ENCODE assay signal across 11 cellular contexts in the genomic region with DNA sequence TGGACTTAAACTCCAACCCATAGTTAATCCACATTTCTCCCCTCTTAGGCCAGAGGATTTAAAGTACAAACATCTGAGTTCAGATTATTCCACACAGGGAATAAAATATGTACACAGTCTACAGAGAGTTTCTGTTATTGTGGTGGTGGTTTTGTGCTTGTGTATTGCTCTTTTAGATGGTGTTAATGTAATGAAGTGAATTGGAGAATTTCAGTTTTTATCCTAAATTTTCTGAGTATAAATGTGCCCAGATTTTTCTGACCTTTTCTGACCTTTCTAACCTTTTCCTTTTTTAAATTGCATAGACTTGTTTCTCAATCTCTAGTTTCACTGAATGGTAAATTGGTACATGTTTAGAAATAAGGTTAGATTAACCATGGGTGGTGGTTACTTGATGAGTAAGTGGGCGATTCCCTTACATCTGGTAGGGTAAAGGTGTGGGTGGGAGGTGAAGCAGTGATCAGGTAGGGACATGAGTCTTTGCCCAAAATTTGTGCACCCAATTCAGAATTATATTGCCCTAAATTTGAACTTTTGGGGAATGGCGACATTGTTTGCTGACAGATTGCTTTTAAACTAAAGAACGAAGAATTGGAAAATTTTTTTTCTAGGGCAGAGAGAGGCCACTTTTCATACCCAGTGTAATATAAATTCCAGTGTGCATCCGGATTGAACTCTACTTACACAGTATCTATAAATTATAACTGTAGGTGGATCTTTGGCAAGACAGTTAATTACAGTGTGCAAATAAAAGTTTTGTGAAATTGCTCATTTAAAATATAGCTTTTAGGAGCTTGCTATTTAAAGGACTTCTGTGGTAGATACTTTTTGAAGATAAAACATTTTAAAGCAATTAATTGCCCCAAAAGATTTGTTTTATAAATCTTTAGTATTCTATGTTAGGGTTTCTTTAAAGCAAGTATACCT.
DNase-seq lines count a peak whose midpoint lies in the region; ATAC-seq, FAIRE-seq and TF ChIP-seq lines count a peak whose summit lies in the region.
"Had no signal": no experiment of that assay in that cellular context is flagged by ENCODE, and none has a peak within 500 bp of the region (broad histone marks: within the 10 kb centered on the region; RNA-seq: fewer than 3 reads in every experiment).

No MANE protein-coding gene starts in this region.

- no peak overlapping the region for H3K4me3 ChIP-seq in liver (ENCODE audit: low read depth in 1 of 3, low read length in 3 of 3)
- H3K4me3 ChIP-seq in HepG2 (replicated peaks in 1 of 3; ENCODE audit: insufficient read depth in 1 of 3, low read depth in 2 of 3, low read length in 3 of 3): no peak overlapping the region
- H3K4me3 ChIP-seq in keratinocyte (ENCODE audit: control insufficient read depth in 2 of 3, extremely low read depth in 1 of 3, insufficient read depth in 2 of 3, low read depth in 1 of 3, low read length in 3 of 3): peak overlapping the region in 1 of 3 experiments; percentile 44
- H3K4me3 ChIP-seq in upper lobe of right lung: peak overlapping the region; percentile 23
- H3K4me3 ChIP-seq in MM.1S (ENCODE audit: low read length): no peak overlapping the region

- H3K36me3 ChIP-seq in liver (ENCODE audit: control insufficient read depth in 4 of 4, insufficient read depth in 3 of 4, low read depth in 1 of 4, low read length in 3 of 4) (no peaks in the 10 kb centered on the region), HepG2 (replicated peaks in 1 of 2; ENCODE audit: control insufficient read depth in 1 of 2, insufficient read depth in 2 of 2, low read length in 2 of 2) (no peaks in the 10 kb centered on the region), keratinocyte (ENCODE audit: control insufficient read depth in 2 of 2, extremely low read depth in 1 of 2, insufficient read depth in 2 of 2, low read length in 2 of 2) (no peaks in the 10 kb centered on the region), upper lobe of right lung (no peaks in the 10 kb centered on the region), MM.1S (replicated peaks; ENCODE audit: insufficient read depth, low read length) (no peaks in the 10 kb centered on the region)

- FAIRE-seq in HepG2 (lab: Jason Lieb, UNC) (no peak), keratinocyte (lab: Jason Lieb, UNC) (peak; percentile 17)

- H3K4me1 ChIP-seq in liver (ENCODE audit: control insufficient read depth in 4 of 4, insufficient read depth in 4 of 4, low read length in 3 of 4) (peaks cover 2 to 28% (median 9%) of the 10 kb centered on the region in 4 donors), HepG2 (ENCODE audit: insufficient read depth, low read length) (no peaks in the 10 kb centered on the region), keratinocyte (ENCODE audit: control insufficient read depth, extremely low read depth, insufficient read depth, low read length) (peaks cover 44% of the 10 kb centered on the region), upper lobe of right lung (peaks cover 20% of the 10 kb centered on the region), MM.1S (ENCODE audit: low read length) (peaks cover 15% of the 10 kb centered on the region)

- no peaks in the 10 kb centered on the region for H3K9me3 Mint-ChIP-seq in activated naive CD8-positive, alpha-beta T cell treated with anti-CD3 and anti-CD28 coated beads, Interleukin-2, amount 10 ng/mL, durations not matched to agents 7 days and 5 days

- H3F3A ChIP-seq in MM.1S (ENCODE audit: insufficient read depth, low read length): no peaks in the 10 kb centered on the region

- in situ Hi-C loops in HepG2 (cut with HindIII; ENCODE audit: extremely low pct_ligation_motif_present, low pct_unique_long_range_greater_than_20kb): no loop called here

- 70% methylated on average over 4 of the region's 4 CpGs for WGBS in liver
- 97% methylated on average over 4 of the region's 4 CpGs for WGBS in HepG2 (ENCODE audit: low lambda C conversion rate)

- ATAC-seq in HepG2 (no peak), upper lobe of right lung (no peak)
- ATAC-seq in activated naive CD8-positive, alpha-beta T cell treated with anti-CD3 and anti-CD28 coated beads, Interleukin-2, amount 10 ng/mL, durations not matched to agents 7 days and 5 days (ENCODE audit: low read depth): no peak

- H3K9ac ChIP-seq in liver (ENCODE audit: low read depth in 1 of 2, low read length in 2 of 2) (peak overlapping the region in 1 of 2 donors; percentile 12), HepG2 (ENCODE audit: insufficient read depth, low read depth, low read length) (no peak overlapping the region), keratinocyte (ENCODE audit: control insufficient read depth, extremely low read depth, insufficient read depth, low read length) (peak overlapping the region; percentile 61), MM.1S (ENCODE audit: low read length) (no peak overlapping the region)

- no peak for TF ChIP-seq POLR2A in HepG2 (IDR thresholded peaks at IDR 0.05; ENCODE audit: insufficient read depth in 1 of 2, low read depth in 2 of 2, low read length in 2 of 2)

- CTCF ChIA-PET in HepG2 (lab: Yijun Ruan, JAX; ENCODE audit: low intra/inter-chr PET ratio, low total read pairs) (no interaction called here), RWPE1 (lab: Yijun Ruan, JAX) (no interaction called here)

- no peaks in the 10 kb centered on the region for H3K27me3 ChIP-seq in liver (ENCODE audit: control insufficient read depth in 4 of 4, insufficient read depth in 4 of 4, low read length in 3 of 4)
- H3K27me3 ChIP-seq in HepG2 (ENCODE audit: control insufficient read depth in 1 of 2, insufficient read depth in 2 of 2, low read length in 2 of 2): no peaks in the 10 kb centered on the region
- no peaks in the 10 kb centered on the region for H3K27me3 ChIP-seq in keratinocyte (ENCODE audit: control insufficient read depth, extremely low read depth, insufficient read depth, low read length)
- no peaks in the 10 kb centered on the region for H3K27me3 ChIP-seq in upper lobe of right lung
- H3K27me3 ChIP-seq in MM.1S (replicated peaks; ENCODE audit: insufficient read depth, low read length): no peaks in the 10 kb centered on the region

- peak overlapping the region in 1 of 2 donors; percentile 10 for H3K27ac ChIP-seq in liver (ENCODE audit: low read depth in 1 of 2, low read length in 2 of 2)
- H3K27ac ChIP-seq in HepG2 (ENCODE audit: extremely low read length, insufficient read depth, low read length): no peak overlapping the region
- H3K27ac ChIP-seq in keratinocyte (ENCODE audit: control insufficient read depth, insufficient read depth, low read length): peak overlapping the region; percentile 39
- no peak overlapping the region for H3K27ac ChIP-seq in upper lobe of right lung
- H3K27ac ChIP-seq in MM.1S (ENCODE audit: low read length): no peak overlapping the region
- no peak overlapping the region for H3K27ac ChIP-seq in RWPE1

- intact Hi-C loops in HepG2 (cut with micrococcal nuclease; ENCODE audit: unreplicated experiment) (no loop called here), upper lobe of right lung (cut with DNase I) (no loop called here)

- no peak for DNase-seq in HepG2 (ENCODE audit: low spot score)
- DNase-seq in activated naive CD8-positive, alpha-beta T cell treated with anti-CD3 and anti-CD28 coated beads, Interleukin-2, amount 10 ng/mL, durations not matched to agents 7 days and 5 days: no peak
- DNase-seq in keratinocyte (ENCODE audit: low read depth, low spot score): no peak
- DNase-seq in upper lobe of right lung: no peak
- no peak for DNase-seq in AML-193 (lab: John Stamatoyannopoulos, UW)
- no peak for DNase-seq in MM.1S
- DNase-seq in RWPE1 (ENCODE audit: low spot score): no peak
- DNase-seq: activated CD4-positive, alpha-beta T cell treated with anti-CD3 and anti-CD28 coated beads for 1 hour; activated effector memory CD4-positive, alpha-beta T cell treated with Interleukin-2 at 50 U/mL for 16 hours; central memory CD4-positive, alpha-beta T cell had no signal

- TF ChIP-seq RAD21 in liver (IDR thresholded peaks at IDR 0.05): no peak
- no peak for TF ChIP-seq RAD21 in HepG2 (CRISPR knock-in tag; IDR thresholded peaks at IDR 0.05)

- no TSS peak for BruUV-seq in HepG2 (replicated peaks; lab: Mats Ljungman, UMichigan)

- TF ChIP-seq CTCF in liver (IDR thresholded peaks at IDR 0.05; ENCODE audit: low read depth, low read length, missing input control) (no peak), HepG2 (CRISPR knock-in tag; IDR thresholded peaks at IDR 0.05) (no peak), keratinocyte (optimal IDR thresholded peaks at IDR 0.05 in 1 of 3, IDR thresholded peaks at IDR 0.05 in 1 of 3, conservative IDR thresholded peaks at IDR 0.05 in 1 of 3; ENCODE audit: extremely low read depth in 1 of 3, insufficient read depth in 2 of 3, low read length in 3 of 3) (no peak), upper lobe of right lung (IDR thresholded peaks at IDR 0.05) (no peak), MM.1S (IDR thresholded peaks at IDR 0.05; ENCODE audit: low read length) (no peak), RWPE1 (conservative IDR thresholded peaks at IDR 0.05; ENCODE audit: low read depth) (no peak)

- no peaks in the 10 kb centered on the region for H3K9me1 ChIP-seq in keratinocyte (ENCODE audit: control insufficient read depth, extremely low read depth, insufficient read depth, low read length)

- dilution Hi-C loops in keratinocyte (cut with MboI; ENCODE audit: extremely low pct_ligation_motif_present, low sequenced_read_pairs): no loop called here

- H3K79me2 ChIP-seq in HepG2 (ENCODE audit: insufficient read depth, low read length) (no peaks in the 10 kb centered on the region), keratinocyte (ENCODE audit: control insufficient read depth, insufficient read depth, low read length) (peaks cover 4% of the 10 kb centered on the region), MM.1S (ENCODE audit: low read length) (peaks cover 33% of the 10 kb centered on the region)

- H3K9me3 ChIP-seq in liver (ENCODE audit: control insufficient read depth in 4 of 4, low read length in 3 of 4) (no peaks in the 10 kb centered on the region), HepG2 (ENCODE audit: low read length) (no peaks in the 10 kb centered on the region), keratinocyte (ENCODE audit: control insufficient read depth, low read depth, low read length) (no peaks in the 10 kb centered on the region), upper lobe of right lung (no peaks in the 10 kb centered on the region), MM.1S (replicated peaks; ENCODE audit: insufficient read depth, low read length) (no peaks in the 10 kb centered on the region)

- H2AFZ ChIP-seq in HepG2 (ENCODE audit: low read length): no peak overlapping the region
- H2AFZ ChIP-seq in keratinocyte (ENCODE audit: control insufficient read depth, low read length): no peak overlapping the region
- no peak overlapping the region for H2AFZ ChIP-seq in MM.1S (ENCODE audit: low read length)

- POLR2A ChIA-PET in HepG2 (lab: Yijun Ruan, JAX) (no interaction called here), RWPE1 (lab: Yijun Ruan, JAX; ENCODE audit: low non-redundant PET) (no interaction called here)
- POLR2A ChIA-PET in activated naive CD8-positive, alpha-beta T cell treated with anti-CD3 and anti-CD28 coated beads, Interleukin-2, amount 10 ng/mL, durations not matched to agents 7 days and 5 days (lab: Charles Lee): no interaction called here

- no peak overlapping the region for H3K4me2 ChIP-seq in HepG2 (ENCODE audit: low read depth, low read length)
- peak overlapping the region; percentile 82 for H3K4me2 ChIP-seq in keratinocyte (ENCODE audit: control insufficient read depth, extremely low read depth, insufficient read depth, low read depth, low read length)
- no peak overlapping the region for H3K4me2 ChIP-seq in MM.1S (ENCODE audit: low read depth, low read length)

- H3K27me3 Mint-ChIP-seq in activated naive CD8-positive, alpha-beta T cell treated with anti-CD3 and anti-CD28 coated beads, Interleukin-2, amount 10 ng/mL, durations not matched to agents 7 days and 5 days: no peaks in the 10 kb centered on the region

- H3K4me1 Mint-ChIP-seq in activated naive CD8-positive, alpha-beta T cell treated with anti-CD3 and anti-CD28 coated beads, Interleukin-2, amount 10 ng/mL, durations not matched to agents 7 days and 5 days: peaks cover 29% of the 10 kb centered on the region

- no peak overlapping the region for H3K27ac Mint-ChIP-seq in activated naive CD8-positive, alpha-beta T cell treated with anti-CD3 and anti-CD28 coated beads, Interleukin-2, amount 10 ng/mL, durations not matched to agents 7 days and 5 days

- peak overlapping the region; percentile 9 for H3K4me3 Mint-ChIP-seq in activated naive CD8-positive, alpha-beta T cell treated with anti-CD3 and anti-CD28 coated beads, Interleukin-2, amount 10 ng/mL, durations not matched to agents 7 days and 5 days

- H3K36me3 Mint-ChIP-seq in activated naive CD8-positive, alpha-beta T cell treated with anti-CD3 and anti-CD28 coated beads, Interleukin-2, amount 10 ng/mL, durations not matched to agents 7 days and 5 days: no peaks in the 10 kb centered on the region

- no peaks in the 10 kb centered on the region for H3K9me2 ChIP-seq in MM.1S (replicated peaks; ENCODE audit: insufficient read depth, low read length)

- no peak for TF ChIP-seq EP300 in HepG2 (IDR thresholded peaks at IDR 0.05; ENCODE audit: low read depth in 2 of 2, low read length in 2 of 2)
- no peak for TF ChIP-seq EP300 in HepG2 (CRISPR knock-in tag; IDR thresholded peaks at IDR 0.05; ENCODE audit: borderline replicate concordance)

- H4K20me1 ChIP-seq in HepG2 (ENCODE audit: insufficient read depth, low read length): no peaks in the 10 kb centered on the region
- no peaks in the 10 kb centered on the region for H4K20me1 ChIP-seq in keratinocyte (ENCODE audit: control insufficient read depth, extremely low read depth, insufficient read depth, low read length)
- peaks cover 11% of the 10 kb centered on the region for H4K20me1 ChIP-seq in MM.1S (ENCODE audit: insufficient read depth, low read length)
